ENCODE assay signal across 24 cellular contexts in the genomic region with DNA sequence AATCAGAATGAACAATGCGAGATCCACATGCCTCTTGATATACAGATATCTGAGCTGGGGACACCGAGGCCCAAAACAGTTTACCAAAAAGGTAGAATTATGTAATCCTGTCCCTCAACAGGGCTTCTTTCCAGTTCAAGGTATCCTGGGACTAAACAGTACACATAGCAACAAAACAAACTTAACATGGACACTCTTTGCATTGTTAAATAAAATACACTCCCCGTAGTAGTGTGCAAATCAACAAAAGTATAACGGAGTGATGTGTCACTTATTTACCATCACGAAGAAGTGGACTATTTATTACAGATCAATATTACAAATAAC.
"Had no signal": no experiment of that assay in that cellular context is flagged by ENCODE, and none has a peak within 500 bp of the region (broad histone marks: within the 10 kb centered on the region; RNA-seq: fewer than 3 reads in every experiment).

No MANE protein-coding gene starts in this region.

- H3K9me3 ChIP-seq: lower lobe of right lung, ovary, right atrium auricular region, stomach, testis, tibial nerve, uterus had no signal

- ATAC-seq: left colon; lower lobe of right lung; natural killer cell; sciatic nerve; stimulated activated naive B cell treated with anti-CD40 and anti-IgM and Interleukin-4, amounts not matched to agents 10 μg/mL and 1 μg/mL and 100 μg/mL, for 72 hours; stimulated activated naive CD8-positive, alpha-beta T cell treated with anti-CD3 and anti-CD28 coated beads, Interleukin-15, Interleukin-2, amounts not matched to agents 100 U/mL and 50 U/mL, for 24 hours had no signal

- H3K9ac ChIP-seq: neural progenitor cell had no signal

- H3K27me3 ChIP-seq: neural progenitor cell, ovary, right atrium auricular region, stomach, testis, tibial nerve, uterus had no signal

- H3K27ac ChIP-seq: lower lobe of right lung, neural progenitor cell, ovary, right atrium auricular region, skin epidermis, stomach, testis, tibial nerve, uterus had no signal

- DNase-seq: hippocampal formation; kidney glomerular epithelial cell; left colon; lower lobe of right lung; mesendoderm; naive B cell; natural killer cell; nephron progenitor cell; ovary; stimulated activated CD4-positive, alpha-beta T cell treated with anti-CD3 and anti-CD28 coated beads, Interleukin-12 subunit alpha, Interleukin-12 subunit beta, amount 100 ng/mL, for 4 hours; stimulated activated CD4-positive, alpha-beta T cell treated with anti-CD3 and anti-CD28 coated beads, Interleukin-15, amount 100 ng/mL, for 24 hours; stimulated activated CD4-positive, alpha-beta T cell treated with anti-CD3 and anti-CD28 coated beads, Interleukin-2, amount 100 ng/mL, for 24 hours; stimulated activated CD4-positive, alpha-beta T cell treated with anti-CD3 and anti-CD28 coated beads, Interleukin-4, amount 100 ng/mL, for 1 hour; stimulated activated naive B cell treated with anti-CD40 and anti-IgM and Interleukin-4, amounts not matched to agents 10 μg/mL and 1 μg/mL and 100 μg/mL, for 72 hours; stimulated activated naive CD8-positive, alpha-beta T cell treated with anti-CD3 and anti-CD28 coated beads, Interleukin-15, Interleukin-2, amounts not matched to agents 100 U/mL and 50 U/mL, for 24 hours; stomach; testis; uterus had no signal

- H3K4me3 ChIP-seq: lower lobe of right lung, neural progenitor cell, ovary, right atrium auricular region, skin epidermis, stomach, testis, tibial nerve, uterus had no signal

- H3K4me2 ChIP-seq: neural progenitor cell had no signal

- H2AFZ ChIP-seq: neural progenitor cell had no signal

- FAIRE-seq: keratinocyte had no signal

- H3K4me1 ChIP-seq: lower lobe of right lung, neural progenitor cell, testis, uterus had no signal

- H3K36me3 ChIP-seq: lower lobe of right lung, neural progenitor cell, ovary, right atrium auricular region, stomach, tibial nerve, uterus had no signal
